Comparison of ENCODE assay signal across 8 cellular contexts in genomic region chr21:46459356-46460112, GRCh38. TPM values are rescaled to one million over a fixed set of nuclear protein-coding genes. Genes with fewer than 3 reads are reported as not detected.
A peak's percentile ranks its signal among the peaks of the same experiment; 100 is the strongest.
DNase-seq lines count a peak whose midpoint lies in the region; ATAC-seq and TF ChIP-seq lines count a peak whose summit lies in the region.

No MANE protein-coding gene starts in this region.

- H3K27me3 ChIP-seq in dorsolateral prefrontal cortex (no peaks in the 10 kb centered on the region), suprapubic skin (no peaks in the 10 kb centered on the region)

- H3K9me3 ChIP-seq in T-helper 17 cell (ENCODE audit: control insufficient read depth, low read length, poor library complexity, severe bottlenecking) (no peaks in the 10 kb centered on the region), suprapubic skin (no peaks in the 10 kb centered on the region)

- peaks cover 27% of the 10 kb centered on the region for H3K4me1 Mint-ChIP-seq in T-helper 2 cell treated with Interferon-gamma antibody and Interleukin-4, amounts not matched to agents 5 μg/mL and 100 μg/mL, for 36 hours (ENCODE audit: low read depth)
- peaks cover 29% of the 10 kb centered on the region for H3K4me1 Mint-ChIP-seq in T-helper 17 cell

- 2% methylated on average over 10 of the region's 41 CpGs for WGBS in suprapubic skin

- TF ChIP-seq CTCF in dorsolateral prefrontal cortex (IDR thresholded peaks at IDR 0.05 in 54 of 56, conservative IDR thresholded peaks at IDR 0.05 in 2 of 56; ENCODE audit: low read depth in 1 of 56, partially characterized antibody in 56 of 56) (no peak), suprapubic skin (IDR thresholded peaks at IDR 0.05) (no peak)

- H3K27ac ChIP-seq in dorsolateral prefrontal cortex (peak overlapping the region in 50 of 59 donors; percentile 23 to 97 (median 90)), suprapubic skin (peak overlapping the region; percentile 93)

- no peaks in the 10 kb centered on the region for H3K27me3 Mint-ChIP-seq in T-helper 2 cell treated with Interferon-gamma antibody and Interleukin-4, amounts not matched to agents 5 μg/mL and 100 μg/mL, for 36 hours (ENCODE audit: low read depth)
- H3K27me3 Mint-ChIP-seq in T-helper 17 cell = no peaks in the 10 kb centered on the region

- H3K36me3 Mint-ChIP-seq in T-helper 2 cell treated with Interferon-gamma antibody and Interleukin-4, amounts not matched to agents 5 μg/mL and 100 μg/mL, for 36 hours (ENCODE audit: low read depth) = peaks cover 16% of the 10 kb centered on the region
- no peaks in the 10 kb centered on the region for H3K36me3 Mint-ChIP-seq in T-helper 17 cell (ENCODE audit: low read depth)

- H3K4me3 Mint-ChIP-seq in T-helper 2 cell treated with Interferon-gamma antibody and Interleukin-4, amounts not matched to agents 5 μg/mL and 100 μg/mL, for 36 hours = peak overlapping the region; percentile 90
- peak overlapping the region; percentile 93 for H3K4me3 Mint-ChIP-seq in T-helper 17 cell

- H3K27ac Mint-ChIP-seq in T-helper 2 cell treated with Interferon-gamma antibody and Interleukin-4, amounts not matched to agents 5 μg/mL and 100 μg/mL, for 36 hours = peak overlapping the region; percentile 92
- peak overlapping the region; percentile 60 for H3K27ac Mint-ChIP-seq in T-helper 17 cell

- peak overlapping the region; percentile 50 to 99 (median 94) for H3K4me3 ChIP-seq in dorsolateral prefrontal cortex
- peak overlapping the region; percentile 96 for H3K4me3 ChIP-seq in suprapubic skin

- ATAC-seq in T-helper 17 cell = no peak

- TF ChIP-seq POLR2A in suprapubic skin (IDR thresholded peaks at IDR 0.05) = no peak

- no peak for TF ChIP-seq EP300 in suprapubic skin (IDR thresholded peaks at IDR 0.05)

- peaks cover 46% of the 10 kb centered on the region for H3K4me1 ChIP-seq in suprapubic skin

- peak; percentile 4 for DNase-seq in T-helper 2 cell treated with Interferon-gamma antibody and Interleukin-4, amounts not matched to agents 5 μg/mL and 100 μg/mL, for 36 hours (ENCODE audit: low spot score)
- DNase-seq in T-helper 2 cell = no peak
- DNase-seq in T-helper 17 cell = no peak
- peak in 4 of 10 donors; percentile 32 to 63 (median 50) for DNase-seq in dorsolateral prefrontal cortex
- DNase-seq in medulla oblongata (ENCODE audit: extremely low spot score) = peak; percentile 56
- peak in 1 of 2 donors; percentile 82 for DNase-seq in suprapubic skin (ENCODE audit: low spot score in 2 of 2)
- no peak for DNase-seq in DMS114 treated with DMSO at 0.1 percent for 48 hours (lab: John Stamatoyannopoulos, UW; ENCODE audit: unreplicated experiment)
- no peak for DNase-seq in NCI-H187 (lab: John Stamatoyannopoulos, UW)

- intact Hi-C loops in dorsolateral prefrontal cortex (cut with DNase I) = loop anchor here (1.0 to 10.0 kb wide), 4 partner anchors 135 to 315 kb away; partner anchors contain the start of genes PCNT (in 2 of the 2) and LSS (in 1 of the 2)

- H3K9me3 Mint-ChIP-seq in T-helper 2 cell treated with Interferon-gamma antibody and Interleukin-4, amounts not matched to agents 5 μg/mL and 100 μg/mL, for 36 hours = no peaks in the 10 kb centered on the region

- peaks cover 4% of the 10 kb centered on the region for H3K36me3 ChIP-seq in suprapubic skin

RNA-seq across cellular contexts. Expression of gene DIP2A, which starts 0.8 kb away (rescaled TPM):
- total RNA-seq in T-helper 17 cell (10 to 100 TPM; 74.2 to 85.8 TPM), dorsolateral prefrontal cortex (100 to 1,000 TPM in 1 of 120 experiments, 10 to 100 TPM in 119; 39.7 to 104 (median 66.4) TPM), suprapubic skin (100 to 1,000 TPM in 1 of 4 donors, 10 to 100 TPM in 3; 42.3 to 141 (median 52.8) TPM)

Comparison
In these comparisons a context has a peak if more than half of its experiments do, and no peak if none do; other contexts are left out.
1. DNase-seq: peak in T-helper 2 cell treated with Interferon-gamma antibody and Interleukin-4, amounts not matched to agents 5 μg/mL and 100 μg/mL, for 36 hours (single experiment) and medulla oblongata (single experiment); none in T-helper 2 cell (0 of 5), T-helper 17 cell (0 of 3), DMS114 treated with DMSO at 0.1 percent for 48 hours (single experiment) and NCI-H187 (0 of 2).